In the genomic region with DNA sequence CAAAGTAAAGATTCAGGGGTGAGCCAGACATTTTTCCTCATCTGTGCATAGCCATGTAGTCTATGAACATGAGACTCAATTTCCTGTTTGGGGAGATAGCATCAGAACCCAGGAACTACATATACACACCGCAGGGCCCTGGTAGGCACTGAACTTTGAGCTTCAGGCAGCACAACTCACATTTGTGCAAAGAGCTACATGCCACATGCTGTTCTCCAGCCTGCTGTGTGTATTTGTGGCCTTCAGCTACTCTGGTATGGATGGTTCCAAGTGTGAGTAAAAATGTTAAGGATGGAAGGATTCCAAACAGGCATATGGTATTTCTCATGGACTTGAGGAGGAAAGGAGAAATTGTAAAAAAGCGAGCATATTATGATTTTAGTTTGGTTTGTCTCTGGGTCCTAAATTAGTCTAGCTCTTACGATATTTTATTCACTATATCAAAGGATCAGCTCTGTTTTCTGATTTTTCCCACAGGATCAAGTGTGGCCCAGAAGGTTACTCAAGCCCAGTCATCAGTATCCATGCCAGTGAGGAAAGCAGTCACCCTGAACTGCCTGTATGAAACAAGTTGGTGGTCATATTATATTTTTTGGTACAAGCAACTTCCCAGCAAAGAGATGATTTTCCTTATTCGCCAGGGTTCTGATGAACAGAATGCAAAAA, we compare ENCODE assay signal across 13 cellular contexts.
DNase-seq lines count a peak whose midpoint lies in the region; ATAC-seq, FAIRE-seq and TF ChIP-seq lines count a peak whose summit lies in the region.
"Had no signal": no experiment of that assay in that cellular context is flagged by ENCODE, and none has a peak within 500 bp of the region (broad histone marks: within the 10 kb centered on the region; RNA-seq: fewer than 3 reads in every experiment).

No MANE protein-coding gene starts in this region.

- H3K4me1 Mint-ChIP-seq in activated CD4-positive, alpha-beta T cell treated with anti-CD3 and anti-CD28 coated beads for 36 hours = peaks cover 45% of the 10 kb centered on the region
- peaks cover 44% of the 10 kb centered on the region for H3K4me1 Mint-ChIP-seq in T-helper 2 cell treated with Interferon-gamma antibody and Interleukin-4, amounts not matched to agents 5 μg/mL and 100 μg/mL, for 36 hours (ENCODE audit: low read depth)
- H3K4me1 Mint-ChIP-seq: WTC11 had no signal

- FAIRE-seq in small intestine (lab: Jason Lieb, UNC) = no peak

- H3K36me3 Mint-ChIP-seq in activated CD4-positive, alpha-beta T cell treated with anti-CD3 and anti-CD28 coated beads for 36 hours (ENCODE audit: low read depth) = no peaks in the 10 kb centered on the region
- no peaks in the 10 kb centered on the region for H3K36me3 Mint-ChIP-seq in T-helper 2 cell treated with Interferon-gamma antibody and Interleukin-4, amounts not matched to agents 5 μg/mL and 100 μg/mL, for 36 hours (ENCODE audit: low read depth)
- H3K36me3 Mint-ChIP-seq: WTC11 had no signal

- TF ChIP-seq EP300 in esophagus muscularis mucosa (IDR thresholded peaks at IDR 0.05) = no peak

- H3K27me3 ChIP-seq in esophagus muscularis mucosa = no peaks in the 10 kb centered on the region
- no peaks in the 10 kb centered on the region for H3K27me3 ChIP-seq in small intestine (ENCODE audit: control insufficient read depth in 2 of 2, insufficient read depth in 2 of 2, low read length in 2 of 2)
- H3K27me3 ChIP-seq in hepatocyte = no peaks in the 10 kb centered on the region

- H3K4me3 Mint-ChIP-seq in activated CD4-positive, alpha-beta T cell treated with anti-CD3 and anti-CD28 coated beads for 36 hours = peak overlapping the region; percentile 65
- peak overlapping the region; percentile 86 for H3K4me3 Mint-ChIP-seq in T-helper 2 cell treated with Interferon-gamma antibody and Interleukin-4, amounts not matched to agents 5 μg/mL and 100 μg/mL, for 36 hours
- H3K4me3 Mint-ChIP-seq: WTC11 had no signal

- peak overlapping the region; percentile 87 for H3K27ac Mint-ChIP-seq in activated CD4-positive, alpha-beta T cell treated with anti-CD3 and anti-CD28 coated beads for 36 hours
- peak overlapping the region; percentile 88 for H3K27ac Mint-ChIP-seq in T-helper 2 cell treated with Interferon-gamma antibody and Interleukin-4, amounts not matched to agents 5 μg/mL and 100 μg/mL, for 36 hours
- H3K27ac Mint-ChIP-seq: WTC11 had no signal

- no peak for TF ChIP-seq CTCF in esophagus muscularis mucosa (IDR thresholded peaks at IDR 0.05)
- no peak for TF ChIP-seq CTCF in hepatocyte (IDR thresholded peaks at IDR 0.05; ENCODE audit: poor library complexity)

- DNase-seq in activated CD4-positive, alpha-beta T cell treated with anti-CD3 and anti-CD28 coated beads for 36 hours = no peak
- DNase-seq in activated CD4-positive, alpha-beta T cell treated with anti-CD3 and anti-CD28 coated beads for 1 hour = no peak
- peak; percentile 13 for DNase-seq in T-helper 2 cell treated with Interferon-gamma antibody and Interleukin-4, amounts not matched to agents 5 μg/mL and 100 μg/mL, for 36 hours (ENCODE audit: low spot score)
- DNase-seq in esophagus muscularis mucosa (ENCODE audit: extremely low spot score) (no peak), small intestine (peak; percentile 18), COR-L47 (lab: John Stamatoyannopoulos, UW) (no peak), hepatocyte (ENCODE audit: low spot score) (no peak), OCI-M2 (lab: John Stamatoyannopoulos, UW; ENCODE audit: unreplicated experiment) (no peak)
- DNase-seq: NCI-H524, SIG-M5 had no signal

- no peak for TF ChIP-seq POLR2A in esophagus muscularis mucosa (IDR thresholded peaks at IDR 0.05; ENCODE audit: low read depth)

- no peaks in the 10 kb centered on the region for H3K9me3 Mint-ChIP-seq in activated CD4-positive, alpha-beta T cell treated with anti-CD3 and anti-CD28 coated beads for 36 hours (ENCODE audit: low read depth)
- H3K9me3 Mint-ChIP-seq in T-helper 2 cell treated with Interferon-gamma antibody and Interleukin-4, amounts not matched to agents 5 μg/mL and 100 μg/mL, for 36 hours = no peaks in the 10 kb centered on the region
- H3K9me3 Mint-ChIP-seq: WTC11 had no signal

- CTCF ChIA-PET in activated CD4-positive, alpha-beta T cell treated with anti-CD3 and anti-CD28 coated beads for 36 hours (lab: Charles Lee) = interaction anchor here (0.7 to 6.5 kb wide), 6 partner anchors 10 to 474 kb away, joined by 3 to 42 read pairs (median 5); no protein-coding TSS in a partner anchor

- POLR2A ChIA-PET in activated CD4-positive, alpha-beta T cell treated with anti-CD3 and anti-CD28 coated beads for 36 hours (lab: Charles Lee) = no interaction called here

- H3K4me3 ChIP-seq in esophagus muscularis mucosa (no peak overlapping the region), small intestine (ENCODE audit: low read depth in 1 of 2, low read length in 2 of 2) (no peak overlapping the region), hepatocyte (no peak overlapping the region)
- H3K4me3 ChIP-seq: smooth muscle cell had no signal

- no peaks in the 10 kb centered on the region for H3K27me3 Mint-ChIP-seq in activated CD4-positive, alpha-beta T cell treated with anti-CD3 and anti-CD28 coated beads for 36 hours
- H3K27me3 Mint-ChIP-seq in T-helper 2 cell treated with Interferon-gamma antibody and Interleukin-4, amounts not matched to agents 5 μg/mL and 100 μg/mL, for 36 hours (ENCODE audit: low read depth) = no peaks in the 10 kb centered on the region

- H2AFZ ChIP-seq in hepatocyte = no peak overlapping the region

- H3K4me1 ChIP-seq in esophagus muscularis mucosa (peaks cover 0 to 19% (median 3%) of the 10 kb centered on the region in 4 donors), small intestine (ENCODE audit: control insufficient read depth in 2 of 2, insufficient read depth in 1 of 2, low read depth in 1 of 2, low read length in 1 of 2) (no peaks in the 10 kb centered on the region), hepatocyte (ENCODE audit: insufficient read depth) (no peaks in the 10 kb centered on the region)

- no peaks in the 10 kb centered on the region for H3K79me2 ChIP-seq in hepatocyte

- no peaks in the 10 kb centered on the region for H3K9me2 ChIP-seq in hepatocyte (replicated peaks; ENCODE audit: insufficient read depth)

- no peak overlapping the region for H3K4me2 ChIP-seq in hepatocyte
- H3K4me2 ChIP-seq: smooth muscle cell had no signal

- ATAC-seq in activated CD4-positive, alpha-beta T cell treated with anti-CD3 and anti-CD28 coated beads for 36 hours = peak; percentile 20
- ATAC-seq: WTC11 had no signal

- no peaks in the 10 kb centered on the region for H3K9me3 ChIP-seq in esophagus muscularis mucosa
- H3K9me3 ChIP-seq in small intestine (ENCODE audit: control insufficient read depth, low read depth) = no peaks in the 10 kb centered on the region
- H3K9me3 ChIP-seq in hepatocyte (ENCODE audit: low read depth) = no peaks in the 10 kb centered on the region

- H3K27ac ChIP-seq in esophagus muscularis mucosa (replicated peaks in 1 of 4) (peak overlapping the region; percentile 42 to 73 (median 70)), small intestine (ENCODE audit: low read depth in 1 of 2, low read length in 1 of 2) (peak overlapping the region in 1 of 2 donors; percentile 75), hepatocyte (no peak overlapping the region)
- H3K27ac ChIP-seq: 22Rv1 had no signal

- no peaks in the 10 kb centered on the region for H4K20me1 ChIP-seq in hepatocyte (ENCODE audit: insufficient read depth, poor library complexity, severe bottlenecking)

- H3K36me3 ChIP-seq in esophagus muscularis mucosa (no peaks in the 10 kb centered on the region), small intestine (ENCODE audit: control insufficient read depth in 2 of 2, insufficient read depth in 2 of 2, low read length in 2 of 2) (no peaks in the 10 kb centered on the region), hepatocyte (replicated peaks; ENCODE audit: insufficient read depth, low read depth) (no peaks in the 10 kb centered on the region)

- intact Hi-C loops in activated CD4-positive, alpha-beta T cell treated with anti-CD3 and anti-CD28 coated beads for 36 hours (cut with DNase I, micrococcal nuclease) = loop anchor here in 1 of 2 experiments (1.0 to 5.0 kb wide), 3 partner anchors 12 to 177 kb away; no protein-coding TSS in a partner anchor
- intact Hi-C loops in esophagus muscularis mucosa (cut with DNase I) = no loop called here

- WGBS in esophagus muscularis mucosa = 53% methylated on average over 4 of the region's 4 CpGs
- 50 to 68% (median 62%) methylated on average over 4 of the region's 4 CpGs for WGBS in small intestine, 3 donors
- WGBS in hepatocyte (ENCODE audit: low lambda C conversion rate, missing lambda C conversion rate) = 83% methylated on average over 4 of the region's 4 CpGs

Comparison
In these comparisons a context has a peak if more than half of its experiments do, and no peak if none do; other contexts are left out.
1. DNase-seq: peak in T-helper 2 cell treated with Interferon-gamma antibody and Interleukin-4, amounts not matched to agents 5 μg/mL and 100 μg/mL, for 36 hours (single experiment) and small intestine (single experiment); none in activated CD4-positive, alpha-beta T cell treated with anti-CD3 and anti-CD28 coated beads for 36 hours (single experiment), activated CD4-positive, alpha-beta T cell treated with anti-CD3 and anti-CD28 coated beads for 1 hour (single experiment), esophagus muscularis mucosa (single experiment), COR-L47 (single experiment), hepatocyte (single experiment) and OCI-M2 (single experiment).